In genomic region chr18:45715212-45715780, GRCh38 we compare ENCODE assay signal across 12 cellular contexts. TPM values are rescaled to one million over a fixed set of nuclear protein-coding genes. Genes with fewer than 3 reads are reported as not detected.
"Had no signal": no experiment of that assay in that cellular context is flagged by ENCODE, and none has a peak within 500 bp of the region (broad histone marks: within the 10 kb centered on the region; RNA-seq: fewer than 3 reads in every experiment).

No MANE protein-coding gene starts in this region.

- H3K27me3 ChIP-seq: neutrophil, thyroid gland, uterus had no signal

- H3K9me3 ChIP-seq: neutrophil, thyroid gland, uterus had no signal

- ATAC-seq: naive thymus-derived CD4-positive, alpha-beta T cell; WTC11 had no signal

- H3K4me3 ChIP-seq: skin epidermis, thyroid gland, uterus had no signal

- H3K4me1 ChIP-seq: thyroid gland, uterus had no signal

- DNase-seq: activated CD4-positive, alpha-beta T cell treated with anti-CD3 and anti-CD28 coated beads for 48 hours; activated CD8-positive, alpha-beta memory T cell treated with anti-CD3 and anti-CD28 coated beads for 24 hours; activated naive CD4-positive, alpha-beta T cell treated with anti-CD3 and anti-CD28 coated beads, Interleukin-2, amount 10 ng/mL, durations not matched to agents 7 days and 5 days; cortex of kidney; effector CD8-positive, alpha-beta T cell; naive thymus-derived CD4-positive, alpha-beta T cell; thyroid gland; uterus had no signal

- H3K36me3 ChIP-seq: neutrophil, thyroid gland, uterus had no signal

- H3K27ac ChIP-seq: epithelial cell of prostate, neutrophil, skin epidermis, thyroid gland, uterus had no signal

RNA-seq across cellular contexts. Expression of gene SLC14A1, which starts 8.7 kb away (rescaled TPM):
- total RNA-seq: WTC11 had no signal
